In genomic region chr1:224113918-224114786, GRCh38 we compare ENCODE assay signal across 1 cellular context.
TF ChIP-seq lines count a peak whose summit lies in the region.

A gene with protein sequence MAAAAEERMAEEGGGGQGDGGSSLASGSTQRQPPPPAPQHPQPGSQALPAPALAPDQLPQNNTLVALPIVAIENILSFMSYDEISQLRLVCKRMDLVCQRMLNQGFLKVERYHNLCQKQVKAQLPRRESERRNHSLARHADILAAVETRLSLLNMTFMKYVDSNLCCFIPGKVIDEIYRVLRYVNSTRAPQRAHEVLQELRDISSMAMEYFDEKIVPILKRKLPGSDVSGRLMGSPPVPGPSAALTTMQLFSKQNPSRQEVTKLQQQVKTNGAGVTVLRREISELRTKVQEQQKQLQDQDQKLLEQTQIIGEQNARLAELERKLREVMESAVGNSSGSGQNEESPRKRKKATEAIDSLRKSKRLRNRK (plus strand): TSS chr1:224114111. CDS start chr1:224114130, 19 bp downstream.

TF ChIP-seq in K562, 482 proteins besides CTCF, POLR2A, EP300 and RAD21 (continued from another document):
- no peak for TF ChIP-seq TAF15 (IDR thresholded peaks at IDR 0.05; ENCODE audit: low read depth, low read length)
- TF ChIP-seq HNRNPL (IDR thresholded peaks at IDR 0.05; ENCODE audit: low read depth, low read length), result no peak
- TF ChIP-seq SNIP1 (IDR thresholded peaks at IDR 0.05; ENCODE audit: low read depth), result no peak
- TF ChIP-seq ZNF76 (CRISPR knock-in tag; IDR thresholded peaks at IDR 0.05; ENCODE audit: borderline replicate concordance), result no peak
- peak; percentile 91 for TF ChIP-seq PML (IDR thresholded peaks at IDR 0.05; ENCODE audit: low read length)
- no peak for TF ChIP-seq SMC3 (conservative IDR thresholded peaks at IDR 0.05; ENCODE audit: insufficient read depth, low read depth, low read length)
- no peak for TF ChIP-seq ZBTB26 (CRISPR knock-in tag; IDR thresholded peaks at IDR 0.05)
- TF ChIP-seq YBX1 (IDR thresholded peaks at IDR 0.05), result no peak
- TF ChIP-seq KAT7 (CRISPR knock-in tag; IDR thresholded peaks at IDR 0.05; ENCODE audit: borderline replicate concordance), result peak; percentile 89; the same call in 1 of the 2 replicates
- TF ChIP-seq ZNF280A (IDR thresholded peaks at IDR 0.05; ENCODE audit: low read depth, partially characterized antibody), result no peak
- TF ChIP-seq ZNF778 (CRISPR knock-in tag; IDR thresholded peaks at IDR 0.05), result no peak
- no peak for TF ChIP-seq MCM3 (IDR thresholded peaks at IDR 0.05)
- no peak for TF ChIP-seq ZNF41 (CRISPR knock-in tag; conservative IDR thresholded peaks at IDR 0.05)
- TF ChIP-seq, protein P1, sequence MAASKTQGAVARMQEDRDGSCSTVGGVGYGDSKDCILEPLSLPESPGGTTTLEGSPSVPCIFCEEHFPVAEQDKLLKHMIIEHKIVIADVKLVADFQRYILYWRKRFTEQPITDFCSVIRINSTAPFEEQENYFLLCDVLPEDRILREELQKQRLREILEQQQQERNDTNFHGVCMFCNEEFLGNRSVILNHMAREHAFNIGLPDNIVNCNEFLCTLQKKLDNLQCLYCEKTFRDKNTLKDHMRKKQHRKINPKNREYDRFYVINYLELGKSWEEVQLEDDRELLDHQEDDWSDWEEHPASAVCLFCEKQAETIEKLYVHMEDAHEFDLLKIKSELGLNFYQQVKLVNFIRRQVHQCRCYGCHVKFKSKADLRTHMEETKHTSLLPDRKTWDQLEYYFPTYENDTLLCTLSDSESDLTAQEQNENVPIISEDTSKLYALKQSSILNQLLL (CRISPR knock-in tag; IDR thresholded peaks at IDR 0.05; ENCODE audit: borderline replicate concordance), result no peak
- peak; percentile 32; the same call in 1 of the 2 replicates for TF ChIP-seq ZNF384 (IDR thresholded peaks at IDR 0.05; ENCODE audit: low read depth, low read length)
- no peak for TF ChIP-seq CREBBP (IDR thresholded peaks at IDR 0.05; ENCODE audit: low read depth, low read length)
- no peak for TF ChIP-seq SLC30A9 (CRISPR knock-in tag; IDR thresholded peaks at IDR 0.05)
- no peak for TF ChIP-seq NCOA4 (IDR thresholded peaks at IDR 0.05; ENCODE audit: partially characterized antibody)
- TF ChIP-seq, protein P2, sequence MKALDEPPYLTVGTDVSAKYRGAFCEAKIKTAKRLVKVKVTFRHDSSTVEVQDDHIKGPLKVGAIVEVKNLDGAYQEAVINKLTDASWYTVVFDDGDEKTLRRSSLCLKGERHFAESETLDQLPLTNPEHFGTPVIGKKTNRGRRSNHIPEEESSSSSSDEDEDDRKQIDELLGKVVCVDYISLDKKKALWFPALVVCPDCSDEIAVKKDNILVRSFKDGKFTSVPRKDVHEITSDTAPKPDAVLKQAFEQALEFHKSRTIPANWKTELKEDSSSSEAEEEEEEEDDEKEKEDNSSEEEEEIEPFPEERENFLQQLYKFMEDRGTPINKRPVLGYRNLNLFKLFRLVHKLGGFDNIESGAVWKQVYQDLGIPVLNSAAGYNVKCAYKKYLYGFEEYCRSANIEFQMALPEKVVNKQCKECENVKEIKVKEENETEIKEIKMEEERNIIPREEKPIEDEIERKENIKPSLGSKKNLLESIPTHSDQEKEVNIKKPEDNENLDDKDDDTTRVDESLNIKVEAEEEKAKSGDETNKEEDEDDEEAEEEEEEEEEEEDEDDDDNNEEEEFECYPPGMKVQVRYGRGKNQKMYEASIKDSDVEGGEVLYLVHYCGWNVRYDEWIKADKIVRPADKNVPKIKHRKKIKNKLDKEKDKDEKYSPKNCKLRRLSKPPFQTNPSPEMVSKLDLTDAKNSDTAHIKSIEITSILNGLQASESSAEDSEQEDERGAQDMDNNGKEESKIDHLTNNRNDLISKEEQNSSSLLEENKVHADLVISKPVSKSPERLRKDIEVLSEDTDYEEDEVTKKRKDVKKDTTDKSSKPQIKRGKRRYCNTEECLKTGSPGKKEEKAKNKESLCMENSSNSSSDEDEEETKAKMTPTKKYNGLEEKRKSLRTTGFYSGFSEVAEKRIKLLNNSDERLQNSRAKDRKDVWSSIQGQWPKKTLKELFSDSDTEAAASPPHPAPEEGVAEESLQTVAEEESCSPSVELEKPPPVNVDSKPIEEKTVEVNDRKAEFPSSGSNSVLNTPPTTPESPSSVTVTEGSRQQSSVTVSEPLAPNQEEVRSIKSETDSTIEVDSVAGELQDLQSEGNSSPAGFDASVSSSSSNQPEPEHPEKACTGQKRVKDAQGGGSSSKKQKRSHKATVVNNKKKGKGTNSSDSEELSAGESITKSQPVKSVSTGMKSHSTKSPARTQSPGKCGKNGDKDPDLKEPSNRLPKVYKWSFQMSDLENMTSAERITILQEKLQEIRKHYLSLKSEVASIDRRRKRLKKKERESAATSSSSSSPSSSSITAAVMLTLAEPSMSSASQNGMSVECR (CRISPR knock-in tag; IDR thresholded peaks at IDR 0.05), result peak; percentile 67; the same call in 1 of the 2 replicates
- TF ChIP-seq BRCA1 (IDR thresholded peaks at IDR 0.05), result no peak
- no peak for TF ChIP-seq BRCA1 (CRISPR knock-in tag; IDR thresholded peaks at IDR 0.05)
- no peak for TF ChIP-seq HDGF (IDR thresholded peaks at IDR 0.05)
- TF ChIP-seq ZNF431 (CRISPR knock-in tag; IDR thresholded peaks at IDR 0.05), result peak; percentile 76
- peak; percentile 42 for TF ChIP-seq PCBP1 (IDR thresholded peaks at IDR 0.05; ENCODE audit: low read depth, low read length, poor library complexity, severe bottlenecking)
- TF ChIP-seq, protein P3, sequence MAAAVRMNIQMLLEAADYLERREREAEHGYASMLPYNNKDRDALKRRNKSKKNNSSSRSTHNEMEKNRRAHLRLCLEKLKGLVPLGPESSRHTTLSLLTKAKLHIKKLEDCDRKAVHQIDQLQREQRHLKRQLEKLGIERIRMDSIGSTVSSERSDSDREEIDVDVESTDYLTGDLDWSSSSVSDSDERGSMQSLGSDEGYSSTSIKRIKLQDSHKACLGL (CRISPR knock-in tag; IDR thresholded peaks at IDR 0.05; ENCODE audit: borderline replicate concordance, poor library complexity, severe bottlenecking), result no peak
- TF ChIP-seq, protein P4, sequence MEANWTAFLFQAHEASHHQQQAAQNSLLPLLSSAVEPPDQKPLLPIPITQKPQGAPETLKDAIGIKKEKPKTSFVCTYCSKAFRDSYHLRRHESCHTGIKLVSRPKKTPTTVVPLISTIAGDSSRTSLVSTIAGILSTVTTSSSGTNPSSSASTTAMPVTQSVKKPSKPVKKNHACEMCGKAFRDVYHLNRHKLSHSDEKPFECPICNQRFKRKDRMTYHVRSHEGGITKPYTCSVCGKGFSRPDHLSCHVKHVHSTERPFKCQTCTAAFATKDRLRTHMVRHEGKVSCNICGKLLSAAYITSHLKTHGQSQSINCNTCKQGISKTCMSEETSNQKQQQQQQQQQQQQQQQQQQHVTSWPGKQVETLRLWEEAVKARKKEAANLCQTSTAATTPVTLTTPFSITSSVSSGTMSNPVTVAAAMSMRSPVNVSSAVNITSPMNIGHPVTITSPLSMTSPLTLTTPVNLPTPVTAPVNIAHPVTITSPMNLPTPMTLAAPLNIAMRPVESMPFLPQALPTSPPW (CRISPR knock-in tag; IDR thresholded peaks at IDR 0.05), result peak; percentile 93
- TF ChIP-seq ZNF561 (CRISPR knock-in tag; conservative IDR thresholded peaks at IDR 0.05), result no peak
- no peak for TF ChIP-seq ZNF274 (IDR thresholded peaks at IDR 0.05; ENCODE audit: borderline replicate concordance, low read depth, low read length)
- TF ChIP-seq PATZ1 (CRISPR knock-in tag; IDR thresholded peaks at IDR 0.05; ENCODE audit: borderline replicate concordance), result peak; percentile 56; the same call in 1 of the 2 replicates
- TF ChIP-seq RBM34 (IDR thresholded peaks at IDR 0.05; ENCODE audit: borderline replicate concordance, insufficient read depth, low read length), result no peak
- TF ChIP-seq ZNF354B (CRISPR knock-in tag; IDR thresholded peaks at IDR 0.05), result no peak
- no peak for TF ChIP-seq CBX2 (IDR thresholded peaks at IDR 0.05; ENCODE audit: insufficient read depth, low read length, poor library complexity, severe bottlenecking)
- TF ChIP-seq BDP1 (IDR thresholded peaks at IDR 0.05; ENCODE audit: insufficient read depth, insufficient read length), result no peak
- no peak for TF ChIP-seq CEBPB (tag; IDR thresholded peaks at IDR 0.05)
- no peak for TF ChIP-seq ESRRB (CRISPR knock-in tag; IDR thresholded peaks at IDR 0.05; ENCODE audit: borderline replicate concordance)
- TF ChIP-seq ZNF12 (CRISPR knock-in tag; IDR thresholded peaks at IDR 0.05), result peak; percentile 78; the same call in 1 of the 2 replicates
- TF ChIP-seq RAD51 (IDR thresholded peaks at IDR 0.05; ENCODE audit: borderline replicate concordance, low read depth), result no peak
- TF ChIP-seq GATA2 (CRISPR knock-in tag; IDR thresholded peaks at IDR 0.05), result no peak
- no peak for TF ChIP-seq SREBF2 (CRISPR knock-in tag; IDR thresholded peaks at IDR 0.05)
- peak; percentile 31 for TF ChIP-seq CEBPG (CRISPR knock-in tag; IDR thresholded peaks at IDR 0.05)
- TF ChIP-seq CEBPG (tag; conservative IDR thresholded peaks at IDR 0.05 in 1 of 2, IDR thresholded peaks at IDR 0.05 in 1 of 2), result no peak
- no peak for TF ChIP-seq ARID3A (IDR thresholded peaks at IDR 0.05; ENCODE audit: borderline replicate concordance, low read depth, low read length)
- TF ChIP-seq ZBTB7A (IDR thresholded peaks at IDR 0.05; ENCODE audit: borderline replicate concordance, control insufficient read depth, low read depth, low read length), result peak; percentile 88
- no peak for TF ChIP-seq CBFA2T2 (conservative IDR thresholded peaks at IDR 0.05)
- TF ChIP-seq SRSF1 (IDR thresholded peaks at IDR 0.05; ENCODE audit: low read depth, low read length), result no peak
- TF ChIP-seq ADNP (tag; IDR thresholded peaks at IDR 0.05), result no peak
- peak in 1 of 2 experiments; percentile 78; a peak in 2 of 4 replicates for TF ChIP-seq CSDE1 (IDR thresholded peaks at IDR 0.05)
- TF ChIP-seq LARP7 (IDR thresholded peaks at IDR 0.05), result no peak
- TF ChIP-seq ZNF239 (CRISPR knock-in tag; IDR thresholded peaks at IDR 0.05), result no peak
